In the genomic region with DNA sequence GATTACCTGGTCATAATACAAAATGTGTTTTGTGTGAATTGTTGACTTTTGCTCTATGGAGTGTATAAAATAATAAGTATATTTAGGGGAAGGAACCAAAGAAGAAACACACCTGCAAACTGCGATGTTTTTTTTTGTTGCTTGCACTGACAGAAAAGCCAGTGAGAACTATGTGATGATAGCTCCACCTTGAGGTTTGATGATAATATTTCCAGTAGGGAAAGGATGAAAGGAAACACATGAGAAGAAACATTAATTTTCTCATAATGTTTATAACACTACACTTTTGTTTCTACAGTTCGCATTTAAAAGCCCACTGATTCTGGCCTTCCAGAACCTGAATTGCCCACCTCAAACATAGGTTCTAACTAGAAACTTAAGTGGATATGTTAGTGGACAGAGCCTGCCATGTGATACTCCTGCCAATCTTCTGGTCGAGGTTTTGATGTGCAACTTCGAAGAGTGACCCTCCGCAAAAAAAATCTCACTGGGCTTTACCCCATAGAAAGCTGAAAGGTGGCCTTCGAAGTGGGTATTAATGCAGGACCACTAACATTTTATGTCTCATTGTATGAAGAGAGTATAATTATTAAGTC, we compare ENCODE assay signal across 8 cellular contexts.
DNase-seq lines count a peak whose midpoint lies in the region; ATAC-seq and TF ChIP-seq lines count a peak whose summit lies in the region.

No MANE protein-coding gene starts in this region.

- no peaks in the 10 kb centered on the region for H3K36me3 ChIP-seq in A673 (ENCODE audit: insufficient read depth, low read length, poor library complexity, severe bottlenecking)

- H3K9me3 Mint-ChIP-seq in neural crest cell, result no peaks in the 10 kb centered on the region
- no peaks in the 10 kb centered on the region for H3K9me3 Mint-ChIP-seq in activated T-helper 2 cell treated with anti-CD3 and anti-CD28 coated beads, Interferon-gamma antibody, Interleukin-2, Interleukin-4, amounts not matched to agents 10 μg/mL and 5 μg/mL and 100 μg/mL, durations not matched to agents 14 hours and 24 hours and 36 hours

- H3K36me3 Mint-ChIP-seq in neural crest cell (ENCODE audit: low read depth), result no peaks in the 10 kb centered on the region
- no peaks in the 10 kb centered on the region for H3K36me3 Mint-ChIP-seq in activated T-helper 2 cell treated with anti-CD3 and anti-CD28 coated beads, Interferon-gamma antibody, Interleukin-2, Interleukin-4, amounts not matched to agents 10 μg/mL and 5 μg/mL and 100 μg/mL, durations not matched to agents 14 hours and 24 hours and 36 hours (ENCODE audit: low read depth)

- no peak overlapping the region for H3K4me3 ChIP-seq in A673 (ENCODE audit: low read depth, low read length, poor library complexity, severe bottlenecking)

- TF ChIP-seq CTCF in A673 (conservative IDR thresholded peaks at IDR 0.05; ENCODE audit: low read depth, low read length) (peak; percentile 69), neural crest cell (conservative IDR thresholded peaks at IDR 0.05) (peak; percentile 75)

- BruUV-seq in A673 (replicated peaks; lab: Mats Ljungman, UMichigan), result no TSS peak

- no peak overlapping the region for H3K4me3 Mint-ChIP-seq in neural crest cell
- no peak overlapping the region for H3K4me3 Mint-ChIP-seq in activated T-helper 2 cell treated with anti-CD3 and anti-CD28 coated beads, Interferon-gamma antibody, Interleukin-2, Interleukin-4, amounts not matched to agents 10 μg/mL and 5 μg/mL and 100 μg/mL, durations not matched to agents 14 hours and 24 hours and 36 hours (ENCODE audit: low read depth)

- CTCF ChIA-PET in A673 (lab: Charles Lee), result interaction anchor here (0.6 to 2.3 kb wide), 5 partner anchors 339 to 767 kb away, joined by 3 to 8 read pairs (median 4); no protein-coding TSS in a partner anchor

- H3K27me3 Mint-ChIP-seq in neural crest cell (ENCODE audit: low read depth), result no peaks in the 10 kb centered on the region
- no peaks in the 10 kb centered on the region for H3K27me3 Mint-ChIP-seq in activated T-helper 2 cell treated with anti-CD3 and anti-CD28 coated beads, Interferon-gamma antibody, Interleukin-2, Interleukin-4, amounts not matched to agents 10 μg/mL and 5 μg/mL and 100 μg/mL, durations not matched to agents 14 hours and 24 hours and 36 hours (ENCODE audit: low read depth)

- POLR2A ChIA-PET in A673 (lab: Charles Lee; ENCODE audit: low non-redundant PET), result no interaction called here

- H3K4me1 ChIP-seq in A673 (ENCODE audit: insufficient read depth, low read length, poor library complexity, severe bottlenecking), result peaks cover 19% of the 10 kb centered on the region

- DNase-seq in A673 (ENCODE audit: low spot score) (peak; percentile 75), NCI-H524 treated with DMSO at 0.1 percent for 48 hours (lab: John Stamatoyannopoulos, UW) (peak; percentile 7), dedifferentiated amniotic fluid mesenchymal stem cell (ENCODE audit: extremely low spot score) (peak; percentile 43), neural crest cell (ENCODE audit: low read depth, low spot score) (no peak)
- no peak for DNase-seq in activated T-helper 2 cell treated with anti-CD3 and anti-CD28 coated beads, Interferon-gamma antibody, Interleukin-2, Interleukin-4, amounts not matched to agents 10 μg/mL and 5 μg/mL and 100 μg/mL, durations not matched to agents 14 hours and 24 hours and 36 hours (ENCODE audit: low spot score)
- no peak for DNase-seq in stimulated activated CD8-positive, alpha-beta memory T cell treated with anti-CD3 and anti-CD28 coated beads, Interleukin-4, amount 100 ng/mL, for 48 hours
- DNase-seq in activated CD8-positive, alpha-beta memory T cell treated with anti-CD3 and anti-CD28 coated beads, Interleukin-2, amount 50 U/mL, for 48 hours, result no peak

- no peaks in the 10 kb centered on the region for H3K9me3 ChIP-seq in A673 (ENCODE audit: low read depth, low read length, poor library complexity, severe bottlenecking)

- H3K4me1 Mint-ChIP-seq in neural crest cell, result no peaks in the 10 kb centered on the region
- H3K4me1 Mint-ChIP-seq in activated T-helper 2 cell treated with anti-CD3 and anti-CD28 coated beads, Interferon-gamma antibody, Interleukin-2, Interleukin-4, amounts not matched to agents 10 μg/mL and 5 μg/mL and 100 μg/mL, durations not matched to agents 14 hours and 24 hours and 36 hours (ENCODE audit: low read depth), result no peaks in the 10 kb centered on the region

- H3K27ac ChIP-seq in A673 (ENCODE audit: low read depth, low read length, poor library complexity, severe bottlenecking), result no peak overlapping the region

- no peak overlapping the region for H3K27ac Mint-ChIP-seq in neural crest cell (ENCODE audit: unreplicated experiment)
- no peak overlapping the region for H3K27ac Mint-ChIP-seq in activated T-helper 2 cell treated with anti-CD3 and anti-CD28 coated beads, Interferon-gamma antibody, Interleukin-2, Interleukin-4, amounts not matched to agents 10 μg/mL and 5 μg/mL and 100 μg/mL, durations not matched to agents 14 hours and 24 hours and 36 hours

- peak; percentile 61 for ATAC-seq in GM18907 (IDR thresholded peaks at IDR 0.05; ENCODE audit: unreplicated experiment)

- no peaks in the 10 kb centered on the region for H3K27me3 ChIP-seq in A673 (replicated peaks; ENCODE audit: insufficient read depth, low read depth, low read length, poor library complexity)

- intact Hi-C loops in A673 (cut with micrococcal nuclease; ENCODE audit: unreplicated experiment), result loop anchor here (1.0 to 2.0 kb wide), 5 partner anchors 339 to 768 kb away; no protein-coding TSS in a partner anchor
- intact Hi-C loops in activated T-helper 2 cell treated with anti-CD3 and anti-CD28 coated beads, Interferon-gamma antibody, Interleukin-2, Interleukin-4, amounts not matched to agents 10 μg/mL and 5 μg/mL and 100 μg/mL, durations not matched to agents 14 hours and 24 hours and 36 hours (cut with micrococcal nuclease), result no loop called here

Comparison
In these comparisons a context has a peak if more than half of its experiments do, and no peak if none do; other contexts are left out.
1. DNase-seq: peak in A673 (single experiment), NCI-H524 treated with DMSO at 0.1 percent for 48 hours (single experiment) and dedifferentiated amniotic fluid mesenchymal stem cell (single experiment); none in neural crest cell (single experiment), activated T-helper 2 cell treated with anti-CD3 and anti-CD28 coated beads, Interferon-gamma antibody, Interleukin-2, Interleukin-4, amounts not matched to agents 10 μg/mL and 5 μg/mL and 100 μg/mL, durations not matched to agents 14 hours and 24 hours and 36 hours (single experiment), stimulated activated CD8-positive, alpha-beta memory T cell treated with anti-CD3 and anti-CD28 coated beads, Interleukin-4, amount 100 ng/mL, for 48 hours (single experiment) and activated CD8-positive, alpha-beta memory T cell treated with anti-CD3 and anti-CD28 coated beads, Interleukin-2, amount 50 U/mL, for 48 hours (single experiment).